8 cellular contexts compared by ENCODE assay signal in genomic region chr4:26583865-26584652, GRCh38. TPM values are rescaled to one million over a fixed set of nuclear protein-coding genes. Genes with fewer than 3 reads are reported as not detected.
A peak's percentile ranks its signal among the peaks of the same experiment; 100 is the strongest.
DNase-seq lines count a peak whose midpoint lies in the region; ATAC-seq and TF ChIP-seq lines count a peak whose summit lies in the region.

Gene TBC1D19, plus strand, starts transcription at chr4:26584084. Its CDS starts 110 bp downstream, at chr4:26584194.

- peak within 1 kb of the TSS; percentile 98 to 99 for H3K27ac Mint-ChIP-seq in activated naive CD4-positive, alpha-beta T cell treated with anti-CD3 and anti-CD28 coated beads, Interleukin-2, amount 50 U/mL, for 72 hours
- peak within 1 kb of the TSS; percentile 90 for H3K27ac Mint-ChIP-seq in glutamatergic neuron (ENCODE audit: unreplicated experiment)
- H3K27ac Mint-ChIP-seq in osteocyte (ENCODE audit: unreplicated experiment): peak within 1 kb of the TSS; percentile 97

- H3K27ac ChIP-seq in SK-N-MC (no peak within 1 kb of the TSS), thoracic aorta (peak within 1 kb of the TSS; percentile 43 to 44)

- no peaks in the 10 kb centered on the region for H3K27me3 ChIP-seq in thoracic aorta (replicated peaks; ENCODE audit: insufficient read depth)

- H3K4me3 ChIP-seq in SK-N-MC (peak within 1 kb of the TSS; percentile 86), thoracic aorta (peak within 1 kb of the TSS; percentile 84)

- H3K4me1 Mint-ChIP-seq in glutamatergic neuron (ENCODE audit: low read depth, unreplicated experiment) (peaks cover 13% of the 10 kb centered on the region), osteocyte (ENCODE audit: unreplicated experiment) (peaks cover 26% of the 10 kb centered on the region)

- peak within 1 kb of the TSS; percentile 57 for H3K9ac ChIP-seq in SK-N-MC (ENCODE audit: insufficient read length)

- H3K27me3 Mint-ChIP-seq in glutamatergic neuron (ENCODE audit: unreplicated experiment) (peaks cover 5% of the 10 kb centered on the region), osteocyte (ENCODE audit: unreplicated experiment) (no peaks in the 10 kb centered on the region)

- peak; percentile 100 for ATAC-seq in HG02588 (IDR thresholded peaks at IDR 0.05; ENCODE audit: unreplicated experiment)
- peak; percentile 96 to 99 for ATAC-seq in activated naive CD4-positive, alpha-beta T cell treated with anti-CD3 and anti-CD28 coated beads, Interleukin-2, amount 50 U/mL, for 72 hours
- peak; percentile 84 for ATAC-seq in thoracic aorta (ENCODE audit: insufficient number of reproducible peaks, low FRiP score, low read depth)

- no peaks in the 10 kb centered on the region for H3K36me3 ChIP-seq in SK-N-MC (ENCODE audit: insufficient read depth, low read length)
- H3K36me3 ChIP-seq in thoracic aorta: no peaks in the 10 kb centered on the region

- peaks cover 0 to 4% of the 10 kb centered on the region in 2 donors for H3K36me3 Mint-ChIP-seq in activated naive CD4-positive, alpha-beta T cell treated with anti-CD3 and anti-CD28 coated beads, Interleukin-2, amount 50 U/mL, for 72 hours
- H3K36me3 Mint-ChIP-seq in glutamatergic neuron (ENCODE audit: unreplicated experiment): no peaks in the 10 kb centered on the region
- H3K36me3 Mint-ChIP-seq in osteocyte (ENCODE audit: unreplicated experiment): peaks cover 9% of the 10 kb centered on the region

- H3K4me3 Mint-ChIP-seq in glutamatergic neuron (ENCODE audit: unreplicated experiment) (peak within 1 kb of the TSS; percentile 97), osteocyte (ENCODE audit: unreplicated experiment) (peak within 1 kb of the TSS; percentile 98)

- no peaks in the 10 kb centered on the region for H3K9me3 ChIP-seq in SK-N-MC (ENCODE audit: low read depth, low read length)
- H3K9me3 ChIP-seq in thoracic aorta: no peaks in the 10 kb centered on the region

- peaks cover 6 to 13% of the 10 kb centered on the region in 2 donors for H3K4me1 ChIP-seq in thoracic aorta (ENCODE audit: control insufficient read depth in 1 of 2, low read depth in 2 of 2)

- TF ChIP-seq CTCF in GM10248 (IDR thresholded peaks at IDR 0.05; ENCODE audit: control extremely low read depth, extremely low read depth, low read depth, missing control alignments) (no peak), glutamatergic neuron (IDR thresholded peaks at IDR 0.05; ENCODE audit: partially characterized antibody, unreplicated experiment) (no peak), osteocyte (IDR thresholded peaks at IDR 0.05) (no peak), thoracic aorta (IDR thresholded peaks at IDR 0.05) (no peak)

- POLR2A ChIA-PET in GM10248 (lab: Yijun Ruan, JAX): no interaction called here

- no peaks in the 10 kb centered on the region for H3K9me3 Mint-ChIP-seq in activated naive CD4-positive, alpha-beta T cell treated with anti-CD3 and anti-CD28 coated beads, Interleukin-2, amount 50 U/mL, for 72 hours
- peaks cover 7% of the 10 kb centered on the region for H3K9me3 Mint-ChIP-seq in glutamatergic neuron (ENCODE audit: unreplicated experiment)
- peaks cover 6% of the 10 kb centered on the region for H3K9me3 Mint-ChIP-seq in osteocyte (ENCODE audit: unreplicated experiment)

- CTCF ChIA-PET in GM10248 (lab: Yijun Ruan, JAX): interaction anchor here (0.8 to 1.3 kb wide), 2 partner anchors 18 to 426 kb away, joined by 4 to 6 read pairs; no protein-coding TSS in a partner anchor

- peak; percentile 90 for DNase-seq in GM10248 (ENCODE audit: extremely low spot score)
- peak; percentile 64 for DNase-seq in NCI-H1048 (lab: John Stamatoyannopoulos, UW)
- DNase-seq in SK-N-MC (ENCODE audit: low read depth, low spot score): no peak
- DNase-seq in activated naive CD4-positive, alpha-beta T cell treated with anti-CD3 and anti-CD28 coated beads, Interleukin-2, amount 50 U/mL, for 72 hours (ENCODE audit: low spot score in 2 of 2): peak; percentile 86 to 94
- peak; percentile 91 for DNase-seq in glutamatergic neuron
- DNase-seq in osteocyte (ENCODE audit: extremely low spot score, unreplicated experiment): peak; percentile 93
- DNase-seq in thoracic aorta (ENCODE audit: low spot score): peak; percentile 51

RNA-seq across cellular contexts. Expression of gene TBC1D19, which starts in this region (rescaled TPM):
- 1 to 10 TPM; 4.8 to 5.5 TPM for total RNA-seq in activated naive CD4-positive, alpha-beta T cell treated with anti-CD3 and anti-CD28 coated beads, Interleukin-2, amount 50 U/mL, for 72 hours
- total RNA-seq in glutamatergic neuron (ENCODE audit: unreplicated experiment) (21.2 TPM), osteocyte (11.8 and 13.5 TPM in 2 replicates), thoracic aorta (10 to 100 TPM in 1 of 2 donors, 1 to 10 TPM in 1; 9.1 to 19.4 TPM)
